In genomic region chr11:3920148-3920852, GRCh38 we compare ENCODE assay signal across 8 cellular contexts.
DNase-seq lines count a peak whose midpoint lies in the region; ATAC-seq and TF ChIP-seq lines count a peak whose summit lies in the region.

No MANE protein-coding gene starts in this region.

- ATAC-seq in GM21515 (IDR thresholded peaks at IDR 0.05; ENCODE audit: unreplicated experiment) (peak; percentile 59), heart left ventricle (peak in 3 of 4 donors; percentile 24 to 62 (median 42)), HG03095 (IDR thresholded peaks at IDR 0.05; ENCODE audit: unreplicated experiment) (no peak)

- no peak overlapping the region for H3K27ac Mint-ChIP-seq in neural progenitor cell

- peak; percentile 86 for DNase-seq in NB4 (ENCODE audit: low read depth)
- DNase-seq in activated T-cell treated with anti-CD3 and anti-CD28 coated beads for 1 hour (ENCODE audit: low read depth), result peak; percentile 52
- DNase-seq in heart left ventricle, result peak in 1 of 5 donors; percentile 40
- peak; percentile 84 for DNase-seq in stimulated activated CD8-positive, alpha-beta memory T cell treated with anti-CD3 and anti-CD28 coated beads, Interleukin-4, amount 100 ng/mL, for 48 hours
- DNase-seq in neural progenitor cell (ENCODE audit: low spot score), result no peak
- no peak for DNase-seq in Ammon's horn (ENCODE audit: low spot score)

- H3K79me2 ChIP-seq in neural progenitor cell (ENCODE audit: low read depth), result no peaks in the 10 kb centered on the region

- H3K27me3 ChIP-seq in heart left ventricle, result no peaks in the 10 kb centered on the region
- H3K27me3 ChIP-seq in neural progenitor cell, result no peaks in the 10 kb centered on the region

- no peaks in the 10 kb centered on the region for H4K20me1 ChIP-seq in neural progenitor cell (ENCODE audit: low read depth)

- H3K9ac ChIP-seq in neural progenitor cell, result no peak overlapping the region

- H3K4me1 ChIP-seq in heart left ventricle, result peaks cover 0 to 45% (median 0%) of the 10 kb centered on the region in 12 donors
- H3K4me1 ChIP-seq in neural progenitor cell, result no peaks in the 10 kb centered on the region

- H3K27me3 Mint-ChIP-seq in neural progenitor cell (ENCODE audit: insufficient read depth, low read depth), result no peaks in the 10 kb centered on the region

- no peaks in the 10 kb centered on the region for H3F3A ChIP-seq in neural progenitor cell (ENCODE audit: low read depth)

- H3K4me2 ChIP-seq in neural progenitor cell, result no peak overlapping the region

- H3K9me3 ChIP-seq in heart left ventricle (peaks cover 0 to 12% (median 0%) of the 10 kb centered on the region in 12 donors), neural progenitor cell (ENCODE audit: low read depth) (no peaks in the 10 kb centered on the region)

- H3K4me3 ChIP-seq in NB4 (ENCODE audit: low read depth, low read length) (no peak overlapping the region), heart left ventricle (no peak overlapping the region), neural progenitor cell (no peak overlapping the region)

- intact Hi-C loops in heart left ventricle (cut with DNase I), result no loop called here

- H3K9me3 Mint-ChIP-seq in neural progenitor cell, result peaks cover 4% of the 10 kb centered on the region

- H3K36me3 Mint-ChIP-seq in neural progenitor cell, result no peaks in the 10 kb centered on the region

- TF ChIP-seq POLR2A in NB4 (IDR thresholded peaks at IDR 0.05; ENCODE audit: extremely low read depth, insufficient read length) (no peak), heart left ventricle (IDR thresholded peaks at IDR 0.05) (no peak)

- H3K36me3 ChIP-seq in heart left ventricle (no peaks in the 10 kb centered on the region), neural progenitor cell (no peaks in the 10 kb centered on the region)

- no peaks in the 10 kb centered on the region for H3K4me1 Mint-ChIP-seq in neural progenitor cell

- no peak overlapping the region for H3K4me3 Mint-ChIP-seq in neural progenitor cell

- WGBS in heart left ventricle, 4 donors, result 65 to 86% (median 83%) methylated on average over 2 of the region's 2 CpGs

- no peak overlapping the region for H3K27ac ChIP-seq in heart left ventricle
- no peak overlapping the region for H3K27ac ChIP-seq in neural progenitor cell

- TF ChIP-seq CTCF in NB4 (IDR thresholded peaks at IDR 0.05; ENCODE audit: low read depth, low read length), result no peak
- TF ChIP-seq CTCF in heart left ventricle (IDR thresholded peaks at IDR 0.05), result no peak
- TF ChIP-seq CTCF in neural progenitor cell (IDR thresholded peaks at IDR 0.05), result no peak

- no peak overlapping the region for H2AFZ ChIP-seq in neural progenitor cell (replicated peaks)

Comparison
In these comparisons a context has a peak if more than half of its experiments do, and no peak if none do; other contexts are left out.
1. DNase-seq: peak in NB4 (single experiment), activated T-cell treated with anti-CD3 and anti-CD28 coated beads for 1 hour (single experiment) and stimulated activated CD8-positive, alpha-beta memory T cell treated with anti-CD3 and anti-CD28 coated beads, Interleukin-4, amount 100 ng/mL, for 48 hours (single experiment); none in neural progenitor cell (single experiment) and Ammon's horn (single experiment).